8 cellular contexts compared by ENCODE assay signal in genomic region chr4:75895744-75896314, GRCh38. TPM values are rescaled to one million over a fixed set of nuclear protein-coding genes. Genes with fewer than 3 reads are reported as not detected.
DNase-seq lines count a peak whose midpoint lies in the region; ATAC-seq and TF ChIP-seq lines count a peak whose summit lies in the region.

No MANE protein-coding gene starts in this region.

- H3K4me2 ChIP-seq in HCT116 (ENCODE audit: low read length) (no peak overlapping the region), PC-3 (ENCODE audit: low read length) (no peak overlapping the region)

- H3K4me1 ChIP-seq in HCT116 (ENCODE audit: control insufficient read depth in 1 of 2, insufficient read depth in 2 of 2, low read length in 2 of 2) (no peaks in the 10 kb centered on the region), PC-3 (ENCODE audit: insufficient read depth, low read length) (0 out of 2 replicates have a peak, but pooled peaks cover 5% of the 10 kb centered on the region), neutrophil (ENCODE audit: control insufficient read depth in 1 of 2, insufficient read depth in 1 of 2, low read depth in 1 of 2, low read length in 1 of 2) (no peaks in the 10 kb centered on the region)

- H3K9ac ChIP-seq in HCT116 (ENCODE audit: low read length) (no peak overlapping the region), PC-3 (ENCODE audit: low read length) (no peak overlapping the region)

- no peaks in the 10 kb centered on the region for H3K27me3 ChIP-seq in HCT116 (ENCODE audit: insufficient read depth, low read length)
- H3K27me3 ChIP-seq in PC-3 (ENCODE audit: low read length) = no peaks in the 10 kb centered on the region
- no peaks in the 10 kb centered on the region for H3K27me3 ChIP-seq in neutrophil

- no peak overlapping the region for H3K4me3 Mint-ChIP-seq in activated naive CD4-positive, alpha-beta T cell treated with anti-CD3 and anti-CD28 coated beads, Interleukin-2, amount 10 ng/mL, durations not matched to agents 7 days and 5 days

- CTCF ChIA-PET in HCT116 (lab: Charles Lee) = interaction anchor here (0.6 to 2.1 kb wide), 16 partner anchors 9 to 590 kb away, joined by 3 to 14 read pairs (median 6); partner anchors contain the start of gene NAAA
- CTCF ChIA-PET in PC-3 (lab: Charles Lee) = interaction anchor here (0.6 kb wide), 3 partner anchors 45 to 962 kb away, joined by 3 to 6 read pairs (median 4); no protein-coding TSS in a partner anchor
- CTCF ChIA-PET in activated naive CD4-positive, alpha-beta T cell treated with anti-CD3 and anti-CD28 coated beads, Interleukin-2, amount 10 ng/mL, durations not matched to agents 7 days and 5 days (lab: Charles Lee) = interaction anchor here (0.7 to 4.7 kb wide), 18 partner anchors 10 to 1023 kb away, joined by 3 to 43 read pairs (median 4); no protein-coding TSS in a partner anchor

- RAD21 ChIA-PET in HCT116 (lab: Charles Lee; ENCODE audit: low non-redundant PET in 1 of 2, low total read pairs in 2 of 2, uncharacterized antibody in 2 of 2, unreplicated experiment in 2 of 2) = no interaction called here

- H3F3A ChIP-seq in PC-3 (ENCODE audit: low read length, unreplicated experiment) = no peaks in the 10 kb centered on the region

- H3K79me2 ChIP-seq in HCT116 (ENCODE audit: insufficient read depth, low read length) (no peaks in the 10 kb centered on the region), PC-3 (ENCODE audit: low read length) (no peaks in the 10 kb centered on the region)

- no peak overlapping the region for H3K27ac Mint-ChIP-seq in activated naive CD4-positive, alpha-beta T cell treated with anti-CD3 and anti-CD28 coated beads, Interleukin-2, amount 10 ng/mL, durations not matched to agents 7 days and 5 days

- H3K27ac ChIP-seq in HCT116 (ENCODE audit: low read depth, low read length) = no peak overlapping the region
- no peak overlapping the region for H3K27ac ChIP-seq in PC-3 (ENCODE audit: low read length)
- H3K27ac ChIP-seq in neutrophil = no peak overlapping the region

- no peaks in the 10 kb centered on the region for H3K36me3 Mint-ChIP-seq in activated naive CD4-positive, alpha-beta T cell treated with anti-CD3 and anti-CD28 coated beads, Interleukin-2, amount 10 ng/mL, durations not matched to agents 7 days and 5 days

- ATAC-seq in HCT116 (peak; percentile 82), PC-3 (peak; percentile 51; the same call in 1 of the 2 replicates)

- BruUV-seq in HCT116 (replicated peaks; lab: Mats Ljungman, UMichigan) = no TSS peak
- no TSS peak for BruUV-seq in PC-3 (replicated peaks; lab: Mats Ljungman, UMichigan)

- H3K4me3 ChIP-seq in HCT116 (replicated peaks in 1 of 2; ENCODE audit: low read depth in 1 of 2, low read length in 2 of 2) (no peak overlapping the region), PC-3 (ENCODE audit: low read length) (no peak overlapping the region), epithelial cell of esophagus (ENCODE audit: low read length) (no peak overlapping the region), neutrophil (ENCODE audit: low read depth in 1 of 2, low read length in 1 of 2) (no peak overlapping the region)

- TF ChIP-seq POLR2A in HCT116 (IDR thresholded peaks at IDR 0.05; ENCODE audit: borderline replicate concordance, extremely low read depth, insufficient read depth, insufficient read length) = no peak

- TF ChIP-seq CTCF in HCT116 (IDR thresholded peaks at IDR 0.05 in 2 of 3, conservative IDR thresholded peaks at IDR 0.05 in 1 of 3; ENCODE audit: borderline replicate concordance in 1 of 3, insufficient read depth in 1 of 3, low read depth in 2 of 3, low read length in 2 of 3) (peak; percentile 44 to 78 (median 55); a peak in 5 of 6 replicates), PC-3 (conservative IDR thresholded peaks at IDR 0.05; ENCODE audit: low read depth, low read length) (peak; percentile 67), epithelial cell of esophagus (IDR thresholded peaks at IDR 0.05; ENCODE audit: insufficient read depth, low read depth, low read length, missing control alignments) (peak; percentile 65), neutrophil (IDR thresholded peaks at IDR 0.05) (peak; percentile 31)

- no peaks in the 10 kb centered on the region for H3K4me1 Mint-ChIP-seq in activated naive CD4-positive, alpha-beta T cell treated with anti-CD3 and anti-CD28 coated beads, Interleukin-2, amount 10 ng/mL, durations not matched to agents 7 days and 5 days

- no peaks in the 10 kb centered on the region for H3K36me3 ChIP-seq in HCT116 (ENCODE audit: control insufficient read depth in 1 of 2, insufficient read depth in 2 of 2, low read length in 2 of 2)
- H3K36me3 ChIP-seq in PC-3 (ENCODE audit: low read depth, low read length) = no peaks in the 10 kb centered on the region
- H3K36me3 ChIP-seq in neutrophil = no peaks in the 10 kb centered on the region

- H4K20me1 ChIP-seq in HCT116 (ENCODE audit: insufficient read depth) = no peaks in the 10 kb centered on the region
- no peaks in the 10 kb centered on the region for H4K20me1 ChIP-seq in PC-3 (ENCODE audit: low read length)

- H2AFZ ChIP-seq in HCT116 (ENCODE audit: low read depth, low read length, poor library complexity, severe bottlenecking) (peak overlapping the region; percentile 91), PC-3 (ENCODE audit: low read length) (no peak overlapping the region)

- POLR2A ChIA-PET in HCT116 (lab: Charles Lee) (no interaction called here), PC-3 (lab: Charles Lee; ENCODE audit: unreplicated experiment) (no interaction called here)

- intact Hi-C loops in HCT116 (cut with micrococcal nuclease) = no loop called here
- intact Hi-C loops in PC-3 (cut with micrococcal nuclease) = no loop called here

- no peaks in the 10 kb centered on the region for H3K9me3 Mint-ChIP-seq in activated naive CD4-positive, alpha-beta T cell treated with anti-CD3 and anti-CD28 coated beads, Interleukin-2, amount 10 ng/mL, durations not matched to agents 7 days and 5 days

- no peaks in the 10 kb centered on the region for H3K27me3 Mint-ChIP-seq in activated naive CD4-positive, alpha-beta T cell treated with anti-CD3 and anti-CD28 coated beads, Interleukin-2, amount 10 ng/mL, durations not matched to agents 7 days and 5 days

- H3K9me2 ChIP-seq in HCT116 (ENCODE audit: insufficient read depth) = no peaks in the 10 kb centered on the region
- H3K9me2 ChIP-seq in PC-3 (replicated peaks; ENCODE audit: low read length) = no peaks in the 10 kb centered on the region

- DNase-seq in DMS 273 (lab: John Stamatoyannopoulos, UW; ENCODE audit: unreplicated experiment) (peak; percentile 40), DMS 273 treated with DMSO at 0.1 percent for 48 hours (lab: John Stamatoyannopoulos, UW) (no peak), HCT116 (ENCODE audit: low read depth, low spot score) (peak; percentile 23), PC-3 (peak; percentile 31), epithelial cell of esophagus (ENCODE audit: low read depth) (peak; percentile 48), NCI-H524 treated with DMSO at 0.1 percent for 48 hours (lab: John Stamatoyannopoulos, UW) (no peak)
- no peak for DNase-seq in activated naive CD4-positive, alpha-beta T cell treated with anti-CD3 and anti-CD28 coated beads, Interleukin-2, amount 10 ng/mL, durations not matched to agents 7 days and 5 days

- TF ChIP-seq RAD21 in HCT116 (IDR thresholded peaks at IDR 0.05; ENCODE audit: low read depth) = peak; percentile 60

- H3K9me3 ChIP-seq in HCT116 (ENCODE audit: control insufficient read depth in 1 of 2, insufficient read depth in 1 of 2, low read depth in 1 of 2, low read length in 2 of 2) (no peaks in the 10 kb centered on the region), PC-3 (ENCODE audit: low read length) (no peaks in the 10 kb centered on the region), neutrophil (no peaks in the 10 kb centered on the region)

TF ChIP-seq in HCT116, 20 proteins besides CTCF, POLR2A, EP300 and RAD21 (continues in another document):
- TF ChIP-seq ZBTB33 (IDR thresholded peaks at IDR 0.05; ENCODE audit: extremely low read depth, insufficient replicate concordance, low read length) (no peak), FOSL1 (IDR thresholded peaks at IDR 0.05; ENCODE audit: low read depth) (no peak)

RNA-seq across cellular contexts. Expression of gene PPEF2, which starts 6.4 kb away (rescaled TPM):
- total RNA-seq in HCT116 (2021; ENCODE audit: unreplicated experiment) (not detected), PC-3 (2014; rRNA removed) (0.04 TPM in 1 of 2 replicates, not detected in the other)
- polyA plus RNA-seq in HCT116 (2012) = not detected in 2 replicates

RNA-seq across cellular contexts. Expression of gene NAAA, which starts 45.0 kb away (rescaled TPM):
- total RNA-seq in HCT116 (2021; ENCODE audit: unreplicated experiment) = 17.0 TPM
- polyA plus RNA-seq in HCT116 (2012) = 16.6 and 18.0 TPM in 2 replicates
- total RNA-seq in PC-3 (2014; rRNA removed) = 21.9 and 48.6 TPM in 2 replicates

Comparison
In these comparisons a context has a peak if more than half of its experiments do, and no peak if none do; other contexts are left out.
1. DNase-seq: peak in DMS 273 (single experiment), HCT116 (single experiment), PC-3 (single experiment) and epithelial cell of esophagus (single experiment); none in DMS 273 treated with DMSO at 0.1 percent for 48 hours (single experiment), activated naive CD4-positive, alpha-beta T cell treated with anti-CD3 and anti-CD28 coated beads, Interleukin-2, amount 10 ng/mL, durations not matched to agents 7 days and 5 days (single experiment) and NCI-H524 treated with DMSO at 0.1 percent for 48 hours (single experiment).
2. Peak in every context shown above with its lines, with median percentiles within 50 percentile points of each other: CTCF ChIP-seq.